11 cellular contexts compared by ENCODE assay signal in genomic region chrX:30822068-30822671, GRCh38.
DNase-seq lines count a peak whose midpoint lies in the region; ATAC-seq and TF ChIP-seq lines count a peak whose summit lies in the region.
"Had no signal": no experiment of that assay in that cellular context is flagged by ENCODE, and none has a peak within 500 bp of the region (broad histone marks: within the 10 kb centered on the region; RNA-seq: fewer than 3 reads in every experiment).

No MANE protein-coding gene starts in this region.

- no peak for TF ChIP-seq CTCF in cardiac fibroblast (IDR thresholded peaks at IDR 0.05; ENCODE audit: low read depth, low read length)

- peak; percentile 14 for DNase-seq in ELR (ENCODE audit: low read depth)
- peak; percentile 6 to 15 for DNase-seq in cardiac fibroblast (ENCODE audit: low read depth in 2 of 2)
- no peak for DNase-seq in KG1 (lab: John Stamatoyannopoulos, UW)
- no peak for DNase-seq in inferior parietal cortex (ENCODE audit: extremely low spot score)
- DNase-seq in NCI-H2171 (lab: John Stamatoyannopoulos, UW): no peak
- no peak for DNase-seq in C1 segment of cervical spinal cord (lab: John Stamatoyannopoulos, UW)
- DNase-seq: effector memory CD4-positive, alpha-beta T cell; right cardiac atrium; SW 1271 had no signal

- ATAC-seq in GM21423 (IDR thresholded peaks at IDR 0.05; ENCODE audit: unreplicated experiment): peak; percentile 83
- peak; percentile 70 for ATAC-seq in HG03521 (IDR thresholded peaks at IDR 0.05; ENCODE audit: unreplicated experiment)
- ATAC-seq: right cardiac atrium had no signal

- H3K4me3 ChIP-seq in cardiac fibroblast (replicated peaks in 1 of 2; ENCODE audit: low read depth in 2 of 2, low read length in 2 of 2): no peak overlapping the region

Comparison
In these comparisons a context has a peak if more than half of its experiments do, and no peak if none do; other contexts are left out.
1. DNase-seq: peak in ELR (single experiment) and cardiac fibroblast (2 of 2); none in KG1 (single experiment), inferior parietal cortex (single experiment), NCI-H2171 (single experiment) and C1 segment of cervical spinal cord (0 of 14).